In genomic region chr6:170225852-170226417, GRCh38 we compare ENCODE assay signal across 1 cellular context.
TF ChIP-seq lines count a peak whose summit lies in the region.

No MANE protein-coding gene starts in this region.

TF ChIP-seq in WTC11, 78 proteins besides CTCF, POLR2A, EP300 and RAD21 (continued from another document):
- TF ChIP-seq ZNF532 (CRISPR knock-in tag; IDR thresholded peaks at IDR 0.05; ENCODE audit: borderline replicate concordance), result no peak
- no peak for TF ChIP-seq NFYB (CRISPR knock-in tag; conservative IDR thresholded peaks at IDR 0.05; ENCODE audit: low read depth)
- no peak for TF ChIP-seq TP53 (CRISPR knock-in tag; IDR thresholded peaks at IDR 0.05)
- TF ChIP-seq ETV6 (CRISPR knock-in tag; IDR thresholded peaks at IDR 0.05), result no peak
- no peak for TF ChIP-seq JAZF1 (CRISPR knock-in tag; IDR thresholded peaks at IDR 0.05)
